1 cellular context compared by ENCODE assay signal in genomic region chr5:132090107-132090506, GRCh38.
TF ChIP-seq lines count a peak whose summit lies in the region.

No MANE protein-coding gene starts in this region.

TF ChIP-seq in HepG2, 621 proteins besides CTCF, POLR2A, EP300 and RAD21 (continued from another document):
- TF ChIP-seq, protein P1, sequence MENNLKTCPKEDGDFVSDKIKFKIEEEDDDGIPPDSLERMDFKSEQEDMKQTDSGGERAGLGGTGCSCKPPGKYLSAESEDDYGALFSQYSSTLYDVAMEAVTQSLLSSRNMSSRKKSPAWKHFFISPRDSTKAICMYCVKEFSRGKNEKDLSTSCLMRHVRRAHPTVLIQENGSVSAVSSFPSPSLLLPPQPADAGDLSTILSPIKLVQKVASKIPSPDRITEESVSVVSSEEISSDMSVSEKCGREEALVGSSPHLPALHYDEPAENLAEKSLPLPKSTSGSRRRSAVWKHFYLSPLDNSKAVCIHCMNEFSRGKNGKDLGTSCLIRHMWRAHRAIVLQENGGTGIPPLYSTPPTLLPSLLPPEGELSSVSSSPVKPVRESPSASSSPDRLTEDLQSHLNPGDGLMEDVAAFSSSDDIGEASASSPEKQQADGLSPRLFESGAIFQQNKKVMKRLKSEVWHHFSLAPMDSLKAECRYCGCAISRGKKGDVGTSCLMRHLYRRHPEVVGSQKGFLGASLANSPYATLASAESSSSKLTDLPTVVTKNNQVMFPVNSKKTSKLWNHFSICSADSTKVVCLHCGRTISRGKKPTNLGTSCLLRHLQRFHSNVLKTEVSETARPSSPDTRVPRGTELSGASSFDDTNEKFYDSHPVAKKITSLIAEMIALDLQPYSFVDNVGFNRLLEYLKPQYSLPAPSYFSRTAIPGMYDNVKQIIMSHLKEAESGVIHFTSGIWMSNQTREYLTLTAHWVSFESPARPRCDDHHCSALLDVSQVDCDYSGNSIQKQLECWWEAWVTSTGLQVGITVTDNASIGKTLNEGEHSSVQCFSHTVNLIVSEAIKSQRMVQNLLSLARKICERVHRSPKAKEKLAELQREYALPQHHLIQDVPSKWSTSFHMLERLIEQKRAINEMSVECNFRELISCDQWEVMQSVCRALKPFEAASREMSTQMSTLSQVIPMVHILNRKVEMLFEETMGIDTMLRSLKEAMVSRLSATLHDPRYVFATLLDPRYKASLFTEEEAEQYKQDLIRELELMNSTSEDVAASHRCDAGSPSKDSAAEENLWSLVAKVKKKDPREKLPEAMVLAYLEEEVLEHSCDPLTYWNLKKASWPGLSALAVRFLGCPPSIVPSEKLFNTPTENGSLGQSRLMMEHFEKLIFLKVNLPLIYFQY (CRISPR knock-in tag; IDR thresholded peaks at IDR 0.05; ENCODE audit: borderline replicate concordance): no peak
- TF ChIP-seq NFRKB (IDR thresholded peaks at IDR 0.05) (no peak), SP2 (CRISPR knock-in tag; IDR thresholded peaks at IDR 0.05) (no peak), ZNF510 (CRISPR knock-in tag; IDR thresholded peaks at IDR 0.05; ENCODE audit: low read depth) (no peak), ZNF143 (CRISPR knock-in tag; IDR thresholded peaks at IDR 0.05) (no peak), ZNF572 (CRISPR knock-in tag; IDR thresholded peaks at IDR 0.05) (no peak), CENPBD1 (CRISPR knock-in tag; IDR thresholded peaks at IDR 0.05; ENCODE audit: borderline replicate concordance, low read depth) (no peak), ZNF333 (CRISPR knock-in tag; IDR thresholded peaks at IDR 0.05; ENCODE audit: borderline replicate concordance) (no peak), DZIP1 (CRISPR knock-in tag; IDR thresholded peaks at IDR 0.05) (no peak), MTA1 (CRISPR knock-in tag; IDR thresholded peaks at IDR 0.05; ENCODE audit: borderline replicate concordance) (no peak), RFX3 (CRISPR knock-in tag; IDR thresholded peaks at IDR 0.05) (no peak), HNF4G (IDR thresholded peaks at IDR 0.05; ENCODE audit: borderline replicate concordance, low read depth, low read length) (no peak), HNF4G (CRISPR knock-in tag; IDR thresholded peaks at IDR 0.05; ENCODE audit: borderline replicate concordance, low read depth) (no peak)
- TF ChIP-seq, protein P2, sequence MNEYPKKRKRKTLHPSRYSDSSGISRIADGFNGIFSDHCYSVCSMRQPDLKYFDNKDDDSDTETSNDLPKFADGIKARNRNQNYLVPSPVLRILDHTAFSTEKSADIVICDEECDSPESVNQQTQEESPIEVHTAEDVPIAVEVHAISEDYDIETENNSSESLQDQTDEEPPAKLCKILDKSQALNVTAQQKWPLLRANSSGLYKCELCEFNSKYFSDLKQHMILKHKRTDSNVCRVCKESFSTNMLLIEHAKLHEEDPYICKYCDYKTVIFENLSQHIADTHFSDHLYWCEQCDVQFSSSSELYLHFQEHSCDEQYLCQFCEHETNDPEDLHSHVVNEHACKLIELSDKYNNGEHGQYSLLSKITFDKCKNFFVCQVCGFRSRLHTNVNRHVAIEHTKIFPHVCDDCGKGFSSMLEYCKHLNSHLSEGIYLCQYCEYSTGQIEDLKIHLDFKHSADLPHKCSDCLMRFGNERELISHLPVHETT (CRISPR knock-in tag; conservative IDR thresholded peaks at IDR 0.05): no peak
- TF ChIP-seq, protein P3, sequence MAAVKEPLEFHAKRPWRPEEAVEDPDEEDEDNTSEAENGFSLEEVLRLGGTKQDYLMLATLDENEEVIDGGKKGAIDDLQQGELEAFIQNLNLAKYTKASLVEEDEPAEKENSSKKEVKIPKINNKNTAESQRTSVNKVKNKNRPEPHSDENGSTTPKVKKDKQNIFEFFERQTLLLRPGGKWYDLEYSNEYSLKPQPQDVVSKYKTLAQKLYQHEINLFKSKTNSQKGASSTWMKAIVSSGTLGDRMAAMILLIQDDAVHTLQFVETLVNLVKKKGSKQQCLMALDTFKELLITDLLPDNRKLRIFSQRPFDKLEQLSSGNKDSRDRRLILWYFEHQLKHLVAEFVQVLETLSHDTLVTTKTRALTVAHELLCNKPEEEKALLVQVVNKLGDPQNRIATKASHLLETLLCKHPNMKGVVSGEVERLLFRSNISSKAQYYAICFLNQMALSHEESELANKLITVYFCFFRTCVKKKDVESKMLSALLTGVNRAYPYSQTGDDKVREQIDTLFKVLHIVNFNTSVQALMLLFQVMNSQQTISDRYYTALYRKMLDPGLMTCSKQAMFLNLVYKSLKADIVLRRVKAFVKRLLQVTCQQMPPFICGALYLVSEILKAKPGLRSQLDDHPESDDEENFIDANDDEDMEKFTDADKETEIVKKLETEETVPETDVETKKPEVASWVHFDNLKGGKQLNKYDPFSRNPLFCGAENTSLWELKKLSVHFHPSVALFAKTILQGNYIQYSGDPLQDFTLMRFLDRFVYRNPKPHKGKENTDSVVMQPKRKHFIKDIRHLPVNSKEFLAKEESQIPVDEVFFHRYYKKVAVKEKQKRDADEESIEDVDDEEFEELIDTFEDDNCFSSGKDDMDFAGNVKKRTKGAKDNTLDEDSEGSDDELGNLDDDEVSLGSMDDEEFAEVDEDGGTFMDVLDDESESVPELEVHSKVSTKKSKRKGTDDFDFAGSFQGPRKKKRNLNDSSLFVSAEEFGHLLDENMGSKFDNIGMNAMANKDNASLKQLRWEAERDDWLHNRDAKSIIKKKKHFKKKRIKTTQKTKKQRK (IDR thresholded peaks at IDR 0.05; ENCODE audit: low read length): no peak
